Comparison of ENCODE assay signal across 8 cellular contexts in genomic region chr2:9474361-9475117, GRCh38. TPM values are rescaled to one million over a fixed set of nuclear protein-coding genes. Genes with fewer than 3 reads are reported as not detected.
DNase-seq lines count a peak whose midpoint lies in the region; ATAC-seq and TF ChIP-seq lines count a peak whose summit lies in the region.

Gene IAH1, plus strand, starts transcription at chr2:9474551. Its CDS starts 16 bp downstream, at chr2:9474567.

- H3K36me3 ChIP-seq in NT2/D1 (ENCODE audit: insufficient read depth, insufficient read length, low read length), result peaks cover 29% of the 10 kb centered on the region
- peaks cover 0 to 59% (median 0%) of the 10 kb centered on the region in 3 donors for H3K36me3 ChIP-seq in esophagus squamous epithelium

- peak within 1 kb of the TSS; percentile 74 for H3K9ac ChIP-seq in NT2/D1 (ENCODE audit: insufficient read length, low read depth)

- H3K9me3 Mint-ChIP-seq in naive B cell, result no peaks in the 10 kb centered on the region
- H3K9me3 Mint-ChIP-seq in stimulated activated memory B cell treated with anti-CD40 and anti-IgM and Interleukin-4, amounts not matched to agents 10 μg/mL and 1 μg/mL and 100 μg/mL, for 72 hours, result no peaks in the 10 kb centered on the region

- H3K4me3 Mint-ChIP-seq in naive B cell, result peak within 1 kb of the TSS; percentile 79 to 92 (median 86)
- peak within 1 kb of the TSS; percentile 80 for H3K4me3 Mint-ChIP-seq in stimulated activated memory B cell treated with anti-CD40 and anti-IgM and Interleukin-4, amounts not matched to agents 10 μg/mL and 1 μg/mL and 100 μg/mL, for 72 hours

- H3K4me3 ChIP-seq in NT2/D1 (ENCODE audit: insufficient read length, low read depth) (peak within 1 kb of the TSS; percentile 45), esophagus squamous epithelium (peak within 1 kb of the TSS; percentile 78 to 93 (median 84))

- peak; percentile 62 for ATAC-seq in GM18861 (IDR thresholded peaks at IDR 0.05; ENCODE audit: unreplicated experiment)
- peak; percentile 69 for ATAC-seq in HG03066 (IDR thresholded peaks at IDR 0.05; ENCODE audit: low read depth, unreplicated experiment)
- ATAC-seq in naive B cell (ENCODE audit: low read depth in 2 of 2), result peak; percentile 81 to 82
- ATAC-seq in stimulated activated memory B cell treated with anti-CD40 and anti-IgM and Interleukin-4, amounts not matched to agents 10 μg/mL and 1 μg/mL and 100 μg/mL, for 72 hours, result peak; percentile 90

- H3K36me3 Mint-ChIP-seq in naive B cell, result peaks cover 0 to 5% of the 10 kb centered on the region in 2 donors
- peaks cover 36% of the 10 kb centered on the region for H3K36me3 Mint-ChIP-seq in stimulated activated memory B cell treated with anti-CD40 and anti-IgM and Interleukin-4, amounts not matched to agents 10 μg/mL and 1 μg/mL and 100 μg/mL, for 72 hours

- H3K27ac Mint-ChIP-seq in naive B cell, result peak within 1 kb of the TSS; percentile 69 to 94 (median 82)
- peak within 1 kb of the TSS; percentile 91 for H3K27ac Mint-ChIP-seq in stimulated activated memory B cell treated with anti-CD40 and anti-IgM and Interleukin-4, amounts not matched to agents 10 μg/mL and 1 μg/mL and 100 μg/mL, for 72 hours

- WGBS in esophagus squamous epithelium, 2 donors, result 0% methylated on average over 5 of the region's 95 CpGs; no CpG with 5 or more reads in 1 of the 2 donors

- TF ChIP-seq POLR2A in esophagus squamous epithelium (IDR thresholded peaks at IDR 0.05), result peak in 2 of 4 donors; percentile 43 to 76

- no peaks in the 10 kb centered on the region for H3K27me3 Mint-ChIP-seq in naive B cell
- H3K27me3 Mint-ChIP-seq in stimulated activated memory B cell treated with anti-CD40 and anti-IgM and Interleukin-4, amounts not matched to agents 10 μg/mL and 1 μg/mL and 100 μg/mL, for 72 hours, result no peaks in the 10 kb centered on the region

- peaks cover 22 to 51% (median 31%) of the 10 kb centered on the region in 3 donors for H3K4me1 Mint-ChIP-seq in naive B cell
- H3K4me1 Mint-ChIP-seq in stimulated activated memory B cell treated with anti-CD40 and anti-IgM and Interleukin-4, amounts not matched to agents 10 μg/mL and 1 μg/mL and 100 μg/mL, for 72 hours, result peaks cover 49% of the 10 kb centered on the region

- TF ChIP-seq CTCF in esophagus squamous epithelium (IDR thresholded peaks at IDR 0.05), result peak in 1 of 6 experiments; percentile 6

- no peaks in the 10 kb centered on the region for H3K4me1 ChIP-seq in NT2/D1 (ENCODE audit: insufficient read depth, insufficient read length)
- peaks cover 8 to 42% (median 12%) of the 10 kb centered on the region in 3 donors for H3K4me1 ChIP-seq in esophagus squamous epithelium

- no peaks in the 10 kb centered on the region for H3K27me3 ChIP-seq in NT2/D1 (ENCODE audit: insufficient read depth, insufficient read length)
- no peaks in the 10 kb centered on the region for H3K27me3 ChIP-seq in esophagus squamous epithelium

- H3K9me3 ChIP-seq in NT2/D1 (ENCODE audit: insufficient read depth, low read length), result no peaks in the 10 kb centered on the region
- no peaks in the 10 kb centered on the region for H3K9me3 ChIP-seq in esophagus squamous epithelium

- peak; percentile 93 for DNase-seq in AG08396 (ENCODE audit: low spot score)
- no peak for DNase-seq in NT2/D1 (ENCODE audit: low read depth, low spot score)
- DNase-seq in activated T-cell treated with anti-CD3 and anti-CD28 coated beads, Interleukin-2, amount 50 U/mL, for 48 hours, result peak; percentile 77 to 81
- no peak for DNase-seq in esophagus squamous epithelium (lab: John Stamatoyannopoulos, UW)
- peak; percentile 69 for DNase-seq in naive B cell

- intact Hi-C loops in esophagus squamous epithelium (cut with DNase I), result no loop called here

- peak within 1 kb of the TSS; percentile 86 to 95 (median 91) for H3K27ac ChIP-seq in esophagus squamous epithelium

RNA-seq across cellular contexts. Expression of gene IAH1, which starts in this region (rescaled TPM):
- 10 to 100 TPM in 3 of 4 donors, 1 to 10 TPM in 1; 6.0 to 47.9 (median 25.2) TPM for total RNA-seq in esophagus squamous epithelium
- 10 to 100 TPM; 63.9 to 87.9 (median 73.0) TPM for polyA plus RNA-seq in naive B cell (ENCODE audit: low read depth in 6 of 6)

Comparison
In these comparisons a context has a peak if more than half of its experiments do, and no peak if none do; other contexts are left out.
1. DNase-seq: peak in AG08396 (single experiment), activated T-cell treated with anti-CD3 and anti-CD28 coated beads, Interleukin-2, amount 50 U/mL, for 48 hours (2 of 2) and naive B cell (single experiment); none in NT2/D1 (single experiment) and esophagus squamous epithelium (single experiment).
2. Peak in every context shown above with its lines, with median percentiles within 50 percentile points of each other: ATAC-seq.